In genomic region chr3:4061201-4061600, GRCh38 we compare ENCODE assay signal across 16 cellular contexts.
"Had no signal": no experiment of that assay in that cellular context is flagged by ENCODE, and none has a peak within 500 bp of the region (broad histone marks: within the 10 kb centered on the region; RNA-seq: fewer than 3 reads in every experiment).

No MANE protein-coding gene starts in this region.

- DNase-seq: activated CD4-positive, alpha-beta T cell treated with anti-CD3 and anti-CD28 coated beads, Interleukin-2, amount 10 ng/mL, durations not matched to agents 24 days and 14 days; activated CD8-positive, alpha-beta T cell treated with anti-CD3 and anti-CD28 coated beads, Interleukin-2, amount 10 ng/mL, durations not matched to agents 7 days and 5 days; activated naive CD4-positive, alpha-beta T cell treated with anti-CD3 and anti-CD28 coated beads for 36 hours; activated T-cell treated with anti-CD3 and anti-CD28 coated beads, Interleukin-2, amount 50 U/mL, for 24 hours; body of pancreas; caudate nucleus; effector memory CD8-positive, alpha-beta T cell; esophagus squamous epithelium; heart right ventricle; mesenchymal stem cell; natural killer cell; pancreas; right lobe of liver; stimulated activated CD4-positive, alpha-beta T cell treated with anti-CD3 and anti-CD28 coated beads, Interleukin-4, amount 100 ng/mL, for 24 hours; testis had no signal

- H3K27ac ChIP-seq: body of pancreas, esophagus squamous epithelium, heart right ventricle, pancreas, right lobe of liver, testis had no signal

- H3K36me3 ChIP-seq: esophagus squamous epithelium, heart right ventricle, pancreas, right lobe of liver had no signal

- ATAC-seq: activated CD8-positive, alpha-beta T cell treated with anti-CD3 and anti-CD28 coated beads, Interleukin-2, amount 10 ng/mL, durations not matched to agents 7 days and 5 days; body of pancreas; effector memory CD8-positive, alpha-beta T cell; heart right ventricle; right lobe of liver; stimulated activated effector memory CD8-positive, alpha-beta T cell treated with anti-CD3 and anti-CD28 coated beads, Interleukin-12 subunit alpha, Interleukin-12 subunit beta, amount 100 ng/mL, for 72 hours had no signal

- H3K4me1 ChIP-seq: body of pancreas, esophagus squamous epithelium, pancreas, right lobe of liver, testis had no signal

- H3K27me3 ChIP-seq: body of pancreas, esophagus squamous epithelium, heart right ventricle, pancreas, right lobe of liver, testis had no signal

- H3K9me3 ChIP-seq: body of pancreas, esophagus squamous epithelium, heart right ventricle, pancreas, right lobe of liver, testis had no signal

- H3K4me3 ChIP-seq: body of pancreas, esophagus squamous epithelium, heart right ventricle, pancreas, right lobe of liver, testis had no signal
